ENCODE assay signal across 8 cellular contexts in the genomic region with DNA sequence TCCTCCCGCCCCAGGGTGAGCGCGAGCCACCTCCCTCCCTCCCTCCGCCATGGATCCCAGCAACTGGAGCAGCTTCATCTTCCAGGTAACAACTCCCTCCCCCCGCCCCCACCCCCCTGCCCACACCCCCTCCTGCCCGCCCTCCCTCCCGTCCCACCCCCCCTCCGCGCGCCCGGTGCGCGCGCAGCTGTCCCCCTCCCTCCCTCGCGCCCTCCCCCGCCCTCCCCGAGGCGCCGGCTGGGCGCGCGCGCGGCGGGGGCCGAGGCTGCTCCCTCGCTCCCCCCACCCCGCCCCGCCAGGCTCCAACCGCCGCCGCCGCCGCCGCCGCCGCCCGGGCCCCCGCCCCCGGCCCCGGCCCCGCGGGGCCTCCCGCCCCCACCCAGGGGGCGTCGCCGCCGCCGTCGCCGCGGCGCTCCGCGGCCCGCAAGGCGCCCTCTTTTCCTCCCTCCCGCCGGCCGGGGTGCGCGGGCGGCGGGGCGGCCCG. TPM values are rescaled to one million over a fixed set of nuclear protein-coding genes. Genes with fewer than 3 reads are reported as not detected.
DNase-seq lines count a peak whose midpoint lies in the region; ATAC-seq and TF ChIP-seq lines count a peak whose summit lies in the region.

A gene (plus strand): TSS at position 434 of the 484 bp plus-strand sequence. CDS start 173 bp downstream, outside the sequence.

- H3K27ac ChIP-seq in C4-2B (peak within 1 kb of the TSS; percentile 96), iPS-20b (ENCODE audit: low read length) (peak within 1 kb of the TSS; percentile 93)

- no peaks in the 10 kb centered on the region for H3K27me3 ChIP-seq in iPS-20b (ENCODE audit: insufficient read depth, low read length)

- H3K4me1 ChIP-seq in iPS-20b (ENCODE audit: insufficient read depth, low read length), result peaks cover 24% of the 10 kb centered on the region

- H3K27me3 Mint-ChIP-seq in brain, result peaks cover 7% of the 10 kb centered on the region

- H3K9me3 Mint-ChIP-seq in brain, result no peaks in the 10 kb centered on the region

- no peak for ATAC-seq in GM18907 (IDR thresholded peaks at IDR 0.05; ENCODE audit: unreplicated experiment)

- peak within 1 kb of the TSS; percentile 98 to 100 (median 99) for H3K27ac Mint-ChIP-seq in brain

- H3K36me3 ChIP-seq in iPS-20b (ENCODE audit: insufficient read depth, low read depth, low read length), result peaks cover 65% of the 10 kb centered on the region

- H3K4me3 Mint-ChIP-seq in brain, result peak within 1 kb of the TSS; percentile 94 to 100 (median 97)

- peaks cover 19% of the 10 kb centered on the region for H3K36me3 Mint-ChIP-seq in brain

- peak; percentile 92 for DNase-seq in H4 (ENCODE audit: low spot score)
- DNase-seq in RPMI7951 (ENCODE audit: low read depth), result no peak
- peak; percentile 84 for DNase-seq in stimulated activated CD4-positive, alpha-beta T cell treated with anti-CD3 and anti-CD28 coated beads, Interleukin-15, amount 100 ng/mL, for 24 hours
- no peak for DNase-seq in effector CD8-positive, alpha-beta T cell (lab: John Stamatoyannopoulos, UW)

- peak within 1 kb of the TSS; percentile 96 for H3K4me3 ChIP-seq in iPS-20b (ENCODE audit: low read length)

- peak within 1 kb of the TSS; percentile 94 for H3K9ac ChIP-seq in iPS-20b (ENCODE audit: low read depth, low read length)

- H3K9me3 ChIP-seq in iPS-20b (ENCODE audit: insufficient read depth, low read depth, low read length), result no peaks in the 10 kb centered on the region

- TF ChIP-seq CTCF in C4-2B (conservative IDR thresholded peaks at IDR 0.05), result no peak
- no peak for TF ChIP-seq CTCF in brain (conservative IDR thresholded peaks at IDR 0.05)

- H3K4me1 Mint-ChIP-seq in brain, result peaks cover 63% of the 10 kb centered on the region

RNA-seq across cellular contexts. Expression of the gene that starts here (rescaled TPM):
- total RNA-seq in H4 (2014; rRNA removed; shearing (Covaris generic)), result 84.6 and 135 TPM in 2 replicates
- total RNA-seq in RPMI7951 (2014; rRNA removed; shearing (Covaris generic)), result 114 and 181 TPM in 2 replicates
- polyA plus RNA-seq in brain (ENCODE audit: insufficient read depth, low read depth, low replicate concordance), result 626 TPM

Comparison
In these comparisons a context has a peak if more than half of its experiments do, and no peak if none do; other contexts are left out.
1. DNase-seq: peak in H4 (single experiment) and stimulated activated CD4-positive, alpha-beta T cell treated with anti-CD3 and anti-CD28 coated beads, Interleukin-15, amount 100 ng/mL, for 24 hours (single experiment); none in RPMI7951 (single experiment) and effector CD8-positive, alpha-beta T cell (single experiment).